Comparison of ENCODE assay signal across 1 cellular context in genomic region chr16:24729243-24729966, GRCh38.
TF ChIP-seq lines count a peak whose summit lies in the region.

Gene TNRC6A, plus strand, starts transcription at chr16:24729651. Its CDS starts 191 bp downstream, at chr16:24729842.

TF ChIP-seq in HepG2, 621 proteins besides CTCF, POLR2A, EP300 and RAD21 (continued from another document and continues in another):
- TF ChIP-seq SAFB2 (CRISPR knock-in tag; IDR thresholded peaks at IDR 0.05; ENCODE audit: borderline replicate concordance, low read depth) (peak; percentile 74), NFE2 (CRISPR knock-in tag; IDR thresholded peaks at IDR 0.05) (no peak), JDP2 (CRISPR knock-in tag; IDR thresholded peaks at IDR 0.05; ENCODE audit: borderline replicate concordance) (no peak; the same call in 1 of the 2 replicates), THAP11 (CRISPR knock-in tag; IDR thresholded peaks at IDR 0.05) (peak; percentile 92), SMARCC2 (IDR thresholded peaks at IDR 0.05) (no peak), MTF2 (CRISPR knock-in tag; IDR thresholded peaks at IDR 0.05; ENCODE audit: borderline replicate concordance) (no peak), SP4 (CRISPR knock-in tag; IDR thresholded peaks at IDR 0.05) (peak; percentile 68), ZBTB38 (CRISPR knock-in tag; IDR thresholded peaks at IDR 0.05) (peak; percentile 71; the same call in 1 of the 2 replicates), EHMT2 (IDR thresholded peaks at IDR 0.05; ENCODE audit: borderline replicate concordance, low read depth, low read length) (peak; percentile 30; the same call in 1 of the 2 replicates), SYNCRIP (IDR thresholded peaks at IDR 0.05; ENCODE audit: insufficient read depth, low read depth, low read length) (no peak), FOXP1 (IDR thresholded peaks at IDR 0.05) (no peak), FOXP1 (CRISPR knock-in tag; IDR thresholded peaks at IDR 0.05) (no peak), SP2 (CRISPR knock-in tag; IDR thresholded peaks at IDR 0.05) (peak; percentile 81), ATF7 (IDR thresholded peaks at IDR 0.05) (no peak), ATF7 (CRISPR knock-in tag; IDR thresholded peaks at IDR 0.05) (no peak), MEIS2 (CRISPR knock-in tag; IDR thresholded peaks at IDR 0.05) (0 out of 2 replicates have a peak, but pooled peaks have one; percentile 57), ZNF709 (CRISPR knock-in tag; IDR thresholded peaks at IDR 0.05) (peak; percentile 55; the same call in 1 of the 2 replicates), ZNF841 (CRISPR knock-in tag; IDR thresholded peaks at IDR 0.05; ENCODE audit: borderline replicate concordance) (no peak), TBP (CRISPR knock-in tag; IDR thresholded peaks at IDR 0.05) (no peak), ZNF703 (CRISPR knock-in tag; IDR thresholded peaks at IDR 0.05; ENCODE audit: borderline replicate concordance) (peak; percentile 78; the same call in 1 of the 2 replicates), TBL1XR1 (IDR thresholded peaks at IDR 0.05; ENCODE audit: borderline replicate concordance, low read length, partially characterized antibody) (peak; percentile 58), SP140L (CRISPR knock-in tag; IDR thresholded peaks at IDR 0.05; ENCODE audit: borderline replicate concordance) (no peak), CHD4 (IDR thresholded peaks at IDR 0.05; ENCODE audit: borderline replicate concordance, low read length) (no peak), STAT5B (CRISPR knock-in tag; IDR thresholded peaks at IDR 0.05) (no peak; the same call in 1 of the 2 replicates), ZNF232 (CRISPR knock-in tag; IDR thresholded peaks at IDR 0.05; ENCODE audit: borderline replicate concordance) (peak; percentile 44; the same call in 1 of the 2 replicates), PRMT3 (CRISPR knock-in tag; IDR thresholded peaks at IDR 0.05; ENCODE audit: borderline replicate concordance, low read depth) (peak; percentile 31; the same call in 1 of the 2 replicates), ZBTB7B (CRISPR knock-in tag; IDR thresholded peaks at IDR 0.05) (peak; percentile 71; the same call in 1 of the 2 replicates), ZNF329 (CRISPR knock-in tag; IDR thresholded peaks at IDR 0.05; ENCODE audit: low read depth) (no peak), ZBTB39 (CRISPR knock-in tag; IDR thresholded peaks at IDR 0.05) (no peak), ETS1 (CRISPR knock-in tag; IDR thresholded peaks at IDR 0.05) (no peak), SETDB1 (CRISPR knock-in tag; IDR thresholded peaks at IDR 0.05; ENCODE audit: borderline replicate concordance) (no peak), LRRFIP1 (CRISPR knock-in tag; conservative IDR thresholded peaks at IDR 0.05) (no peak), NCOR1 (IDR thresholded peaks at IDR 0.05; ENCODE audit: borderline replicate concordance, low read length) (no peak), ZBTB43 (CRISPR knock-in tag; conservative IDR thresholded peaks at IDR 0.05) (0 out of 2 replicates have a peak, but pooled peaks have one; percentile 47), ZNF616 (CRISPR knock-in tag; IDR thresholded peaks at IDR 0.05; ENCODE audit: low read depth) (0 out of 2 replicates have a peak, but pooled peaks have one; percentile 59), ZNF446 (CRISPR knock-in tag; IDR thresholded peaks at IDR 0.05) (peak; percentile 79; the same call in 1 of the 2 replicates), SMAD1 (CRISPR knock-in tag; IDR thresholded peaks at IDR 0.05; ENCODE audit: borderline replicate concordance, low read depth) (no peak), BCL6 (CRISPR knock-in tag; IDR thresholded peaks at IDR 0.05) (peak; percentile 63), NPAS2 (CRISPR knock-in tag; IDR thresholded peaks at IDR 0.05; ENCODE audit: borderline replicate concordance) (no peak), ZNF672 (CRISPR knock-in tag; IDR thresholded peaks at IDR 0.05) (no peak), HNRNPK (IDR thresholded peaks at IDR 0.05; ENCODE audit: low read depth, low read length, poor library complexity, severe bottlenecking) (peak; percentile 72), ZNF121 (CRISPR knock-in tag; IDR thresholded peaks at IDR 0.05) (no peak), ZNF12 (CRISPR knock-in tag; IDR thresholded peaks at IDR 0.05) (peak; percentile 48; the same call in 1 of the 2 replicates), SUZ12 (IDR thresholded peaks at IDR 0.05; ENCODE audit: low read depth, low read length) (no peak), HNF4A (CRISPR knock-in tag; IDR thresholded peaks at IDR 0.05) (peak; percentile 21; the same call in 1 of the 2 replicates), GPN1 (CRISPR knock-in tag; IDR thresholded peaks at IDR 0.05; ENCODE audit: borderline replicate concordance) (no peak), ZSCAN29 (CRISPR knock-in tag; conservative IDR thresholded peaks at IDR 0.05) (no peak; the same call in 1 of the 2 replicates), ZNF484 (CRISPR knock-in tag; IDR thresholded peaks at IDR 0.05; ENCODE audit: borderline replicate concordance, low read depth) (no peak), AHR (CRISPR knock-in tag; IDR thresholded peaks at IDR 0.05) (0 out of 2 replicates have a peak, but pooled peaks have one; percentile 35), AKAP8 (CRISPR knock-in tag; IDR thresholded peaks at IDR 0.05) (peak; percentile 53; the same call in 1 of the 2 replicates), SPEN (CRISPR knock-in tag; IDR thresholded peaks at IDR 0.05; ENCODE audit: low read depth) (peak; percentile 87), JUNB (CRISPR knock-in tag; IDR thresholded peaks at IDR 0.05; ENCODE audit: borderline replicate concordance) (no peak), NR2F6 (IDR thresholded peaks at IDR 0.05) (no peak; the same call in 1 of the 2 replicates), NR2F6 (CRISPR knock-in tag; IDR thresholded peaks at IDR 0.05) (peak; percentile 45; the same call in 1 of the 2 replicates), KDM1A (CRISPR knock-in tag; IDR thresholded peaks at IDR 0.05) (no peak), STAG1 (CRISPR knock-in tag; IDR thresholded peaks at IDR 0.05) (peak; percentile 21; the same call in 1 of the 2 replicates)
- TF ChIP-seq, protein P1, sequence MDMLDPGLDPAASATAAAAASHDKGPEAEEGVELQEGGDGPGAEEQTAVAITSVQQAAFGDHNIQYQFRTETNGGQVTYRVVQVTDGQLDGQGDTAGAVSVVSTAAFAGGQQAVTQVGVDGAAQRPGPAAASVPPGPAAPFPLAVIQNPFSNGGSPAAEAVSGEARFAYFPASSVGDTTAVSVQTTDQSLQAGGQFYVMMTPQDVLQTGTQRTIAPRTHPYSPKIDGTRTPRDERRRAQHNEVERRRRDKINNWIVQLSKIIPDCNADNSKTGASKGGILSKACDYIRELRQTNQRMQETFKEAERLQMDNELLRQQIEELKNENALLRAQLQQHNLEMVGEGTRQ (IDR thresholded peaks at IDR 0.05; ENCODE audit: low read depth, low read length) = no peak
- TF ChIP-seq, protein P1 (CRISPR knock-in tag; IDR thresholded peaks at IDR 0.05; ENCODE audit: borderline replicate concordance) = 0 out of 2 replicates have a peak, but pooled peaks have one; percentile 20
- TF ChIP-seq, protein P2, sequence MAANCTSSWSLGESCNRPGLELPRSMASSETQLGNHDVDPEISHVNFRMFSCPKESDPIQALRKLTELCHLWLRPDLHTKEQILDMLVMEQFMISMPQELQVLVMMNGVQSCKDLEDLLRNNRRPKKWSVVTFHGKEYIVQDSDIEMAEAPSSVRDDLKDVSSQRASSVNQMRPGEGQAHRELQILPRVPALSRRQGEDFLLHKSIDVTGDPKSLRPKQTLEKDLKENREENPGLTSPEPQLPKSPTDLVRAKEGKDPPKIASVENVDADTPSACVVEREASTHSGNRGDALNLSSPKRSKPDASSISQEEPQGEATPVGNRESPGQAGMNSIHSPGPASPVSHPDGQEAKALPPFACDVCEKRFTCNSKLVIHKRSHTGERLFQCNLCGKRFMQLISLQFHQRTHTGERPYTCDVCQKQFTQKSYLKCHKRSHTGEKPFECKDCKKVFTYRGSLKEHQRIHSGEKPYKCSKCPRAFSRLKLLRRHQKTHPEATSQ (CRISPR knock-in tag; IDR thresholded peaks at IDR 0.05; ENCODE audit: borderline replicate concordance) = no peak
- TF ChIP-seq, protein P3, sequence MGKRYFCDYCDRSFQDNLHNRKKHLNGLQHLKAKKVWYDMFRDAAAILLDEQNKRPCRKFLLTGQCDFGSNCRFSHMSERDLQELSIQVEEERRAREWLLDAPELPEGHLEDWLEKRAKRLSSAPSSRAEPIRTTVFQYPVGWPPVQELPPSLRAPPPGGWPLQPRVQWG (CRISPR knock-in tag; IDR thresholded peaks at IDR 0.05; ENCODE audit: borderline replicate concordance, low read depth) = no peak
- TF ChIP-seq, protein P4, sequence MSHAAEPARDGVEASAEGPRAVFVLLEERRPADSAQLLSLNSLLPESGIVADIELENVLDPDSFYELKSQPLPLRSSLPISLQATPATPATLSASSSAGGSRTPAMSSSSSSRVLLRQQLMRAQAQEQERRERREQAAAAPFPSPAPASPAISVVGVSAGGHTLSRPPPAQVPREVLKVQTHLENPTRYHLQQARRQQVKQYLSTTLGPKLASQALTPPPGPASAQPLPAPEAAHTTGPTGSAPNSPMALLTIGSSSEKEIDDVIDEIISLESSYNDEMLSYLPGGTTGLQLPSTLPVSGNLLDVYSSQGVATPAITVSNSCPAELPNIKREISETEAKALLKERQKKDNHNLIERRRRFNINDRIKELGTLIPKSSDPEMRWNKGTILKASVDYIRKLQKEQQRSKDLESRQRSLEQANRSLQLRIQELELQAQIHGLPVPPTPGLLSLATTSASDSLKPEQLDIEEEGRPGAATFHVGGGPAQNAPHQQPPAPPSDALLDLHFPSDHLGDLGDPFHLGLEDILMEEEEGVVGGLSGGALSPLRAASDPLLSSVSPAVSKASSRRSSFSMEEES (CRISPR knock-in tag; IDR thresholded peaks at IDR 0.05) = peak; percentile 33; the same call in 1 of the 2 replicates
- TF ChIP-seq, protein P5, sequence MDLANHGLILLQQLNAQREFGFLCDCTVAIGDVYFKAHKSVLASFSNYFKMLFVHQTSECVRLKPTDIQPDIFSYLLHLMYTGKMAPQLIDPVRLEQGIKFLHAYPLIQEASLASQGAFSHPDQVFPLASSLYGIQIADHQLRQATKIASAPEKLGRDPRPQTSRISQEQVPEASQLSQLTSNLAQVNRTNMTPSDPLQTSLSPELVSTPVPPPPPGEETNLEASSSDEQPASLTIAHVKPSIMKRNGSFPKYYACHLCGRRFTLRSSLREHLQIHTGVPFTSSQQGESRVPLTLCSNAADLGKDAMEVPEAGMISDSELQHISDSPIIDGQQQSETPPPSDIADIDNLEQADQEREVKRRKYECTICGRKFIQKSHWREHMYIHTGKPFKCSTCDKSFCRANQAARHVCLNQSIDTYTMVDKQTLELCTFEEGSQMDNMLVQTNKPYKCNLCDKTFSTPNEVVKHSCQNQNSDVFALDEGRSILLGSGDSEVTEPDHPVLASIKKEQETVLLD (CRISPR knock-in tag; IDR thresholded peaks at IDR 0.05; ENCODE audit: low read depth) = peak; percentile 99
